In genomic region chr20:17505664-17506517, GRCh38 we compare ENCODE assay signal across 8 cellular contexts. TPM values are rescaled to one million over a fixed set of nuclear protein-coding genes. Genes with fewer than 3 reads are reported as not detected.
A peak's percentile ranks its signal among the peaks of the same experiment; 100 is the strongest.
DNase-seq lines count a peak whose midpoint lies in the region; ATAC-seq and TF ChIP-seq lines count a peak whose summit lies in the region.

No MANE protein-coding gene starts in this region.

- H2BK120ac ChIP-seq in mesenchymal stem cell (ENCODE audit: low read depth, low read length): no peak overlapping the region

- peak overlapping the region in 1 of 2 experiments; percentile 64 for H3K4ac ChIP-seq in mesenchymal stem cell (ENCODE audit: low read depth in 1 of 2, low read length in 2 of 2)

- no peaks in the 10 kb centered on the region for H3K9me3 ChIP-seq in PC-9 (ENCODE audit: insufficient read depth, low read depth)
- no peaks in the 10 kb centered on the region for H3K9me3 ChIP-seq in mesenchymal stem cell (ENCODE audit: control insufficient read depth, low read length)

- POLR2A ChIA-PET in PC-9 (lab: Charles Lee; ENCODE audit: unreplicated experiment): no interaction called here

- H3F3A ChIP-seq in PC-9 (ENCODE audit: insufficient read depth, low read depth): 0 out of 2 replicates have a peak, but pooled peaks cover 4% of the 10 kb centered on the region

- H3K4me1 ChIP-seq in PC-9 (replicated peaks; ENCODE audit: insufficient read depth) (0 out of 2 replicates have a peak, but pooled peaks cover 5% of the 10 kb centered on the region), mesenchymal stem cell (ENCODE audit: control insufficient read depth, insufficient read depth, low read depth, low read length) (peaks cover 6% of the 10 kb centered on the region)

- peak overlapping the region; percentile 67 for H4K8ac ChIP-seq in mesenchymal stem cell (ENCODE audit: low read length)

- ATAC-seq in GM19395 (IDR thresholded peaks at IDR 0.05; ENCODE audit: unreplicated experiment): peak; percentile 17
- ATAC-seq in stimulated activated naive CD8-positive, alpha-beta T cell treated with anti-CD3 and anti-CD28 coated beads, Interleukin-15, Interleukin-2, amounts not matched to agents 100 U/mL and 50 U/mL, for 24 hours: peak; percentile 78

- H3K36me3 ChIP-seq in PC-9 (ENCODE audit: low read depth) (no peaks in the 10 kb centered on the region), mesenchymal stem cell (ENCODE audit: control insufficient read depth in 1 of 2, insufficient read depth in 2 of 2, low read depth in 1 of 2, low read length in 2 of 2) (peaks cover 0 to 4% of the 10 kb centered on the region in 2 experiments)

- peak overlapping the region; percentile 1 to 74 for H3K18ac ChIP-seq in mesenchymal stem cell (ENCODE audit: low read depth in 1 of 2, low read length in 2 of 2)

- peak overlapping the region; percentile 54; the same call in 1 of the 2 replicates for H3K4me3 ChIP-seq in PC-9
- H3K4me3 ChIP-seq in mesenchymal stem cell (ENCODE audit: insufficient read depth in 1 of 2, low read depth in 1 of 2, low read length in 2 of 2): peak overlapping the region in 1 of 2 experiments; percentile 75

- no peak for TF ChIP-seq CTCF in PC-9 (conservative IDR thresholded peaks at IDR 0.05)

- CTCF ChIA-PET in PC-9 (lab: Charles Lee): interaction anchor here (0.6 kb wide), 2 partner anchors 37 to 258 kb away, joined by 3 to 4 read pairs; no protein-coding TSS in a partner anchor

- intact Hi-C loops in PC-9 (cut with micrococcal nuclease; ENCODE audit: unreplicated experiment): loop anchor here (1.0 to 10.0 kb wide), 5 partner anchors 111 to 769 kb away; no protein-coding TSS in a partner anchor

- no peak overlapping the region for H3K14ac ChIP-seq in mesenchymal stem cell (ENCODE audit: low read length in 2 of 2)

- H2BK12ac ChIP-seq in mesenchymal stem cell (ENCODE audit: low read length in 2 of 2): peak overlapping the region in 1 of 2 experiments; percentile 81

- H3K27me3 ChIP-seq in PC-9 (ENCODE audit: insufficient read depth, low read depth): no peaks in the 10 kb centered on the region
- H3K27me3 ChIP-seq in mesenchymal stem cell (ENCODE audit: control insufficient read depth in 1 of 2, insufficient read depth in 1 of 2, low read length in 2 of 2): peaks cover 0 to 29% of the 10 kb centered on the region in 2 experiments

- DNase-seq in PC-9 (no peak), astrocyte of the hippocampus (ENCODE audit: low read depth, low spot score) (peak; percentile 19), mesenchymal stem cell (peak; percentile 65), NCI-H510A treated with DMSO at 0.1 percent for 48 hours (lab: John Stamatoyannopoulos, UW) (no peak), LoVo (ENCODE audit: low spot score) (no peak)
- DNase-seq in stimulated activated naive CD8-positive, alpha-beta T cell treated with anti-CD3 and anti-CD28 coated beads, Interleukin-15, Interleukin-2, amounts not matched to agents 100 U/mL and 50 U/mL, for 24 hours: peak; percentile 69
- no peak for DNase-seq in effector CD4-positive, alpha-beta T cell

- H3K27ac ChIP-seq in PC-9: no peak overlapping the region
- H3K27ac ChIP-seq in mesenchymal stem cell (ENCODE audit: low read length, poor library complexity, severe bottlenecking): no peak overlapping the region

- no peak overlapping the region for H2AK5ac ChIP-seq in mesenchymal stem cell (ENCODE audit: low read length, severe bottlenecking)

- no peak overlapping the region for H4K91ac ChIP-seq in mesenchymal stem cell (ENCODE audit: low read length)

- H2AFZ ChIP-seq in PC-9: peak overlapping the region; percentile 87
- H2AFZ ChIP-seq in mesenchymal stem cell (ENCODE audit: low read depth, low read length): peak overlapping the region; percentile 16

- no peaks in the 10 kb centered on the region for H4K20me1 ChIP-seq in PC-9 (ENCODE audit: insufficient read depth)

- peak overlapping the region; percentile 76 for H3K9ac ChIP-seq in mesenchymal stem cell (ENCODE audit: low read length)

- no peaks in the 10 kb centered on the region for H3K9me2 ChIP-seq in PC-9 (ENCODE audit: insufficient read depth)

- H3K23ac ChIP-seq in mesenchymal stem cell (ENCODE audit: low read length in 2 of 2): peak overlapping the region in 1 of 2 experiments; percentile 36

- WGBS in mesenchymal stem cell: 94% methylated on average over 17 of the region's 19 CpGs

- no peak overlapping the region for H2BK5ac ChIP-seq in mesenchymal stem cell (ENCODE audit: low read depth, low read length, poor library complexity, severe bottlenecking)

- no peaks in the 10 kb centered on the region for H3K79me2 ChIP-seq in PC-9 (ENCODE audit: low read depth)

- H3K4me2 ChIP-seq in PC-9 (peak overlapping the region; percentile 98), mesenchymal stem cell (ENCODE audit: low read length, poor library complexity, severe bottlenecking) (peak overlapping the region; percentile 97)

- H3K79me1 ChIP-seq in mesenchymal stem cell (replicated peaks; ENCODE audit: low read length, poor library complexity, severe bottlenecking): no peaks in the 10 kb centered on the region

- BruUV-seq in PC-9 (replicated peaks; lab: Mats Ljungman, UMichigan): no TSS peak

- peak overlapping the region; percentile 26 for H2BK15ac ChIP-seq in mesenchymal stem cell (ENCODE audit: low read depth, poor library complexity, severe bottlenecking)

RNA-seq across cellular contexts. Expression of gene BFSP1, which starts 25.3 kb away (rescaled TPM):
- 10.4 and 13.8 TPM in 2 replicates for total RNA-seq in PC-9 (2021)
- 6.3 TPM for polyA plus RNA-seq in mesenchymal stem cell (2013, experiment 1 of 2)
- polyA plus RNA-seq in mesenchymal stem cell (2013, experiment 2 of 2): 6.0 TPM

Comparison
In these comparisons a context has a peak if more than half of its experiments do, and no peak if none do; other contexts are left out.
1. DNase-seq: peak in astrocyte of the hippocampus (single experiment), mesenchymal stem cell (single experiment) and stimulated activated naive CD8-positive, alpha-beta T cell treated with anti-CD3 and anti-CD28 coated beads, Interleukin-15, Interleukin-2, amounts not matched to agents 100 U/mL and 50 U/mL, for 24 hours (single experiment); none in PC-9 (0 of 2), NCI-H510A treated with DMSO at 0.1 percent for 48 hours (single experiment), LoVo (single experiment) and effector CD4-positive, alpha-beta T cell (single experiment).